23 cellular contexts compared by ENCODE assay signal in the genomic region with DNA sequence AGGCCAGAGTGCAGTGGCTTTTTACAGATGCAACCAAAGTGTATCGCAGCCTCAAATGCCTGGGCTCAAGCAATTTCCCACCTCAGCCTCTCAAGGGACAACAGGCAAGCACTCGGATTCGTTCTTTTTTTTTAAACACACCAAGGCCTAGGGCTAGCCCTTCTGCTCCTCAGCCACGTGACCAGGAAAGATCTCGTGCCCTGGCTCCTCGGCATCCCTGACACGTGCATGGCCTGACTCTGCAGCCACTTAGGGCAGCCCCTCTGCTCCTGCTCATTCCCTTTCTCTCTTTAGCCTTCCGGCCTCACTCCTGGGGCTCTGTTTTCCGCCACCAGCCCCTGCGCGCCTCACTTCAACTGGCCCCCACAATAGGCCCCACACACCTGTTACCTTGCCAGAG. TPM values are rescaled to one million over a fixed set of nuclear protein-coding genes. Genes with fewer than 3 reads are reported as not detected.
"Had no signal": no experiment of that assay in that cellular context is flagged by ENCODE, and none has a peak within 500 bp of the region (broad histone marks: within the 10 kb centered on the region; RNA-seq: fewer than 3 reads in every experiment).

No MANE protein-coding gene starts in this region.

- H3K4me3 Mint-ChIP-seq: nephron progenitor cell had no signal

- H3K27ac ChIP-seq: ovary, right atrium auricular region, sigmoid colon, suprapubic skin, tibial artery, upper lobe of right lung, vagina had no signal

- H3K4me3 ChIP-seq: ovary, right atrium auricular region, sigmoid colon, skin epidermis, suprapubic skin, tibial artery, upper lobe of right lung, vagina had no signal

- H3K9me3 Mint-ChIP-seq: nephron progenitor cell had no signal

- ATAC-seq: esophagus mucosa; left colon; naive thymus-derived CD4-positive, alpha-beta T cell; upper lobe of right lung had no signal

- DNase-seq: cortex of kidney; effector memory CD4-positive, alpha-beta T cell; kidney; left colon; mesendoderm; naive thymus-derived CD4-positive, alpha-beta T cell; nephron progenitor cell; ovary; stimulated activated CD4-positive, alpha-beta T cell treated with anti-CD3 and anti-CD28 coated beads, Interleukin-12 subunit alpha, Interleukin-12 subunit beta, amount 100 ng/mL, for 4 hours; stimulated activated naive CD4-positive, alpha-beta T cell treated with Interleukin-2 at 50 U/mL for 16 hours; tibial artery; upper lobe of right lung had no signal

- H3K27me3 ChIP-seq: ovary, right atrium auricular region, upper lobe of right lung, vagina had no signal

- H3K27ac Mint-ChIP-seq: nephron progenitor cell had no signal

- H3K4me1 ChIP-seq: right atrium auricular region, tibial artery, vagina had no signal

- FAIRE-seq: endometrium, frontal cortex, kidney had no signal

- H3K36me3 ChIP-seq: ovary, right atrium auricular region, sigmoid colon, suprapubic skin, tibial artery, upper lobe of right lung, vagina had no signal

- H3K9me3 ChIP-seq: ovary, right atrium auricular region, sigmoid colon, suprapubic skin, tibial artery, upper lobe of right lung, vagina had no signal

RNA-seq across cellular contexts. Expression of a gene that starts 18.4 kb away (rescaled TPM):
- total RNA-seq: fibroblast of lung, frontal cortex, lung microvascular endothelial cell, right atrium auricular region, vagina had no signal
- polyA plus RNA-seq: fibroblast of lung, liver had no signal
